ENCODE assay signal across 1 cellular context in the genomic region with DNA sequence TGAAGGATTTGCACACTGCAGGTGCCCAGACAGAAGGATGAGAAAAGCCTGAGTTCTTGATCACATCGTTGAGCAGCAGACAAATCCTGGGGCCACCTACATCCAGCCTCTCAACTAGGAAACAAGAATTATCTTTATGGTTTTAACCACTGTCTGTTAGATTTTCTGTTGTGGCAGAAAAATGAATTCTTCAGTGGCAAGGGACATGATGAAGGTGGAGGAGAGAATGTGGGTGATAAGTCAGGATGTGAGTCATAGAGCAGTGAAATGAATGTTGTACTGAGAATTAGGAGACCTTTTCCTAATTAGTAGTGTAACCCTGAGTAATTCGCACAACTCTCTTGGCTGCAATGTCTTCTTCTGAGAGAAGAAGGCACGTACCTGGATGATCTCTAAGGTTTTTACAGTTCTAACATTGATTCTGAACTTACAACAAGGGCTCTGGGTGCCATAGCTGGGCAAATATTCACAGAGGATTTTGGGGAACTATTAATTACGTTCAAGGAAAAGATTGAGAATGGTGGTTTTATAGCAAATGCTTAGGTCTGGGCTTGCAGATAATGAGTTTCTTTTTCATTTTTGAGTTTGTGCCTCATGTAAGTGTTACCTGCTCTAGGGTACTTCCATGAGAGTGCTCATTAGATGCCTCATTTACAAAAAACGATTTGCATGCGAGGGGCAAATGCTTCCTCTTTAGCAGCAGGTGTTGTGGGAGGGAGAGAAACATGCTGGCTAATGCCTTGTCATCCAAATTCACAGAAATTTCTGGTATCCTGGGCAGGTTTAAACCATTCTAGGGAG.
TF ChIP-seq lines count a peak whose summit lies in the region.

No MANE protein-coding gene starts in this region.

TF ChIP-seq in GM12878, 131 proteins besides CTCF, POLR2A, EP300 and RAD21 (continued from another document and continues in another):
- TF ChIP-seq, protein P1, sequence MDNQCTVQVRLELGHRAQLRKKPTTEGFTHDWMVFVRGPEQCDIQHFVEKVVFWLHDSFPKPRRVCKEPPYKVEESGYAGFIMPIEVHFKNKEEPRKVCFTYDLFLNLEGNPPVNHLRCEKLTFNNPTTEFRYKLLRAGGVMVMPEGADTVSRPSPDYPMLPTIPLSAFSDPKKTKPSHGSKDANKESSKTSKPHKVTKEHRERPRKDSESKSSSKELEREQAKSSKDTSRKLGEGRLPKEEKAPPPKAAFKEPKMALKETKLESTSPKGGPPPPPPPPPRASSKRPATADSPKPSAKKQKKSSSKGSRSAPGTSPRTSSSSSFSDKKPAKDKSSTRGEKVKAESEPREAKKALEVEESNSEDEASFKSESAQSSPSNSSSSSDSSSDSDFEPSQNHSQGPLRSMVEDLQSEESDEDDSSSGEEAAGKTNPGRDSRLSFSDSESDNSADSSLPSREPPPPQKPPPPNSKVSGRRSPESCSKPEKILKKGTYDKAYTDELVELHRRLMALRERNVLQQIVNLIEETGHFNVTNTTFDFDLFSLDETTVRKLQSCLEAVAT (IDR thresholded peaks at IDR 0.05): no peak; the same call in 1 of the 2 replicates
- TF ChIP-seq IKZF1 (conservative IDR thresholded peaks at IDR 0.05): peak; percentile 88
- peak; percentile 84 for TF ChIP-seq RUNX3 (IDR thresholded peaks at IDR 0.05; ENCODE audit: low read length)
- TF ChIP-seq NFYA (IDR thresholded peaks at IDR 0.05; ENCODE audit: borderline replicate concordance, low read depth, low read length): no peak
- TF ChIP-seq DPF2 (IDR thresholded peaks at IDR 0.05): peak; percentile 90
- TF ChIP-seq POU2F2 (IDR thresholded peaks at IDR 0.05; ENCODE audit: borderline replicate concordance, low read depth, low read length): peak; percentile 90; the same call in 2 of the 3 replicates
- TF ChIP-seq, protein P2, sequence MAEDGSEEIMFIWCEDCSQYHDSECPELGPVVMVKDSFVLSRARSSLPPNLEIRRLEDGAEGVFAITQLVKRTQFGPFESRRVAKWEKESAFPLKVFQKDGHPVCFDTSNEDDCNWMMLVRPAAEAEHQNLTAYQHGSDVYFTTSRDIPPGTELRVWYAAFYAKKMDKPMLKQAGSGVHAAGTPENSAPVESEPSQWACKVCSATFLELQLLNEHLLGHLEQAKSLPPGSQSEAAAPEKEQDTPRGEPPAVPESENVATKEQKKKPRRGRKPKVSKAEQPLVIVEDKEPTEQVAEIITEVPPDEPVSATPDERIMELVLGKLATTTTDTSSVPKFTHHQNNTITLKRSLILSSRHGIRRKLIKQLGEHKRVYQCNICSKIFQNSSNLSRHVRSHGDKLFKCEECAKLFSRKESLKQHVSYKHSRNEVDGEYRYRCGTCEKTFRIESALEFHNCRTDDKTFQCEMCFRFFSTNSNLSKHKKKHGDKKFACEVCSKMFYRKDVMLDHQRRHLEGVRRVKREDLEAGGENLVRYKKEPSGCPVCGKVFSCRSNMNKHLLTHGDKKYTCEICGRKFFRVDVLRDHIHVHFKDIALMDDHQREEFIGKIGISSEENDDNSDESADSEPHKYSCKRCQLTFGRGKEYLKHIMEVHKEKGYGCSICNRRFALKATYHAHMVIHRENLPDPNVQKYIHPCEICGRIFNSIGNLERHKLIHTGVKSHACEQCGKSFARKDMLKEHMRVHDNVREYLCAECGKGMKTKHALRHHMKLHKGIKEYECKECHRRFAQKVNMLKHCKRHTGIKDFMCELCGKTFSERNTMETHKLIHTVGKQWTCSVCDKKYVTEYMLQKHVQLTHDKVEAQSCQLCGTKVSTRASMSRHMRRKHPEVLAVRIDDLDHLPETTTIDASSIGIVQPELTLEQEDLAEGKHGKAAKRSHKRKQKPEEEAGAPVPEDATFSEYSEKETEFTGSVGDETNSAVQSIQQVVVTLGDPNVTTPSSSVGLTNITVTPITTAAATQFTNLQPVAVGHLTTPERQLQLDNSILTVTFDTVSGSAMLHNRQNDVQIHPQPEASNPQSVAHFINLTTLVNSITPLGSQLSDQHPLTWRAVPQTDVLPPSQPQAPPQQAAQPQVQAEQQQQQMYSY (CRISPR knock-in tag; IDR thresholded peaks at IDR 0.05): no peak
- TF ChIP-seq, protein P3, sequence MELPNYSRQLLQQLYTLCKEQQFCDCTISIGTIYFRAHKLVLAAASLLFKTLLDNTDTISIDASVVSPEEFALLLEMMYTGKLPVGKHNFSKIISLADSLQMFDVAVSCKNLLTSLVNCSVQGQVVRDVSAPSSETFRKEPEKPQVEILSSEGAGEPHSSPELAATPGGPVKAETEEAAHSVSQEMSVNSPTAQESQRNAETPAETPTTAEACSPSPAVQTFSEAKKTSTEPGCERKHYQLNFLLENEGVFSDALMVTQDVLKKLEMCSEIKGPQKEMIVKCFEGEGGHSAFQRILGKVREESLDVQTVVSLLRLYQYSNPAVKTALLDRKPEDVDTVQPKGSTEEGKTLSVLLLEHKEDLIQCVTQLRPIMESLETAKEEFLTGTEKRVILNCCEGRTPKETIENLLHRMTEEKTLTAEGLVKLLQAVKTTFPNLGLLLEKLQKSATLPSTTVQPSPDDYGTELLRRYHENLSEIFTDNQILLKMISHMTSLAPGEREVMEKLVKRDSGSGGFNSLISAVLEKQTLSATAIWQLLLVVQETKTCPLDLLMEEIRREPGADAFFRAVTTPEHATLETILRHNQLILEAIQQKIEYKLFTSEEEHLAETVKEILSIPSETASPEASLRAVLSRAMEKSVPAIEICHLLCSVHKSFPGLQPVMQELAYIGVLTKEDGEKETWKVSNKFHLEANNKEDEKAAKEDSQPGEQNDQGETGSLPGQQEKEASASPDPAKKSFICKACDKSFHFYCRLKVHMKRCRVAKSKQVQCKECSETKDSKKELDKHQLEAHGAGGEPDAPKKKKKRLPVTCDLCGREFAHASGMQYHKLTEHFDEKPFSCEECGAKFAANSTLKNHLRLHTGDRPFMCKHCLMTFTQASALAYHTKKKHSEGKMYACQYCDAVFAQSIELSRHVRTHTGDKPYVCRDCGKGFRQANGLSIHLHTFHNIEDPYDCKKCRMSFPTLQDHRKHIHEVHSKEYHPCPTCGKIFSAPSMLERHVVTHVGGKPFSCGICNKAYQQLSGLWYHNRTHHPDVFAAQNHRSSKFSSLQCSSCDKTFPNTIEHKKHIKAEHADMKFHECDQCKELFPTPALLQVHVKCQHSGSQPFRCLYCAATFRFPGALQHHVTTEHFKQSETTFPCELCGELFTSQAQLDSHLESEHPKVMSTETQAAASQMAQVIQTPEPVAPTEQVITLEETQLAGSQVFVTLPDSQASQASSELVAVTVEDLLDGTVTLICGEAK (IDR thresholded peaks at IDR 0.05; ENCODE audit: borderline replicate concordance): no peak
- TF ChIP-seq, protein P4, sequence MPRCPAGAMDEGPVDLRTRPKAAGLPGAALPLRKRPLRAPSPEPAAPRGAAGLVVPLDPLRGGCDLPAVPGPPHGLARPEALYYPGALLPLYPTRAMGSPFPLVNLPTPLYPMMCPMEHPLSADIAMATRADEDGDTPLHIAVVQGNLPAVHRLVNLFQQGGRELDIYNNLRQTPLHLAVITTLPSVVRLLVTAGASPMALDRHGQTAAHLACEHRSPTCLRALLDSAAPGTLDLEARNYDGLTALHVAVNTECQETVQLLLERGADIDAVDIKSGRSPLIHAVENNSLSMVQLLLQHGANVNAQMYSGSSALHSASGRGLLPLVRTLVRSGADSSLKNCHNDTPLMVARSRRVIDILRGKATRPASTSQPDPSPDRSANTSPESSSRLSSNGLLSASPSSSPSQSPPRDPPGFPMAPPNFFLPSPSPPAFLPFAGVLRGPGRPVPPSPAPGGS (IDR thresholded peaks at IDR 0.05; ENCODE audit: borderline replicate concordance, insufficient read depth, low read depth, low read length, poor library complexity, severe bottlenecking): no peak
- TF ChIP-seq, protein P5, sequence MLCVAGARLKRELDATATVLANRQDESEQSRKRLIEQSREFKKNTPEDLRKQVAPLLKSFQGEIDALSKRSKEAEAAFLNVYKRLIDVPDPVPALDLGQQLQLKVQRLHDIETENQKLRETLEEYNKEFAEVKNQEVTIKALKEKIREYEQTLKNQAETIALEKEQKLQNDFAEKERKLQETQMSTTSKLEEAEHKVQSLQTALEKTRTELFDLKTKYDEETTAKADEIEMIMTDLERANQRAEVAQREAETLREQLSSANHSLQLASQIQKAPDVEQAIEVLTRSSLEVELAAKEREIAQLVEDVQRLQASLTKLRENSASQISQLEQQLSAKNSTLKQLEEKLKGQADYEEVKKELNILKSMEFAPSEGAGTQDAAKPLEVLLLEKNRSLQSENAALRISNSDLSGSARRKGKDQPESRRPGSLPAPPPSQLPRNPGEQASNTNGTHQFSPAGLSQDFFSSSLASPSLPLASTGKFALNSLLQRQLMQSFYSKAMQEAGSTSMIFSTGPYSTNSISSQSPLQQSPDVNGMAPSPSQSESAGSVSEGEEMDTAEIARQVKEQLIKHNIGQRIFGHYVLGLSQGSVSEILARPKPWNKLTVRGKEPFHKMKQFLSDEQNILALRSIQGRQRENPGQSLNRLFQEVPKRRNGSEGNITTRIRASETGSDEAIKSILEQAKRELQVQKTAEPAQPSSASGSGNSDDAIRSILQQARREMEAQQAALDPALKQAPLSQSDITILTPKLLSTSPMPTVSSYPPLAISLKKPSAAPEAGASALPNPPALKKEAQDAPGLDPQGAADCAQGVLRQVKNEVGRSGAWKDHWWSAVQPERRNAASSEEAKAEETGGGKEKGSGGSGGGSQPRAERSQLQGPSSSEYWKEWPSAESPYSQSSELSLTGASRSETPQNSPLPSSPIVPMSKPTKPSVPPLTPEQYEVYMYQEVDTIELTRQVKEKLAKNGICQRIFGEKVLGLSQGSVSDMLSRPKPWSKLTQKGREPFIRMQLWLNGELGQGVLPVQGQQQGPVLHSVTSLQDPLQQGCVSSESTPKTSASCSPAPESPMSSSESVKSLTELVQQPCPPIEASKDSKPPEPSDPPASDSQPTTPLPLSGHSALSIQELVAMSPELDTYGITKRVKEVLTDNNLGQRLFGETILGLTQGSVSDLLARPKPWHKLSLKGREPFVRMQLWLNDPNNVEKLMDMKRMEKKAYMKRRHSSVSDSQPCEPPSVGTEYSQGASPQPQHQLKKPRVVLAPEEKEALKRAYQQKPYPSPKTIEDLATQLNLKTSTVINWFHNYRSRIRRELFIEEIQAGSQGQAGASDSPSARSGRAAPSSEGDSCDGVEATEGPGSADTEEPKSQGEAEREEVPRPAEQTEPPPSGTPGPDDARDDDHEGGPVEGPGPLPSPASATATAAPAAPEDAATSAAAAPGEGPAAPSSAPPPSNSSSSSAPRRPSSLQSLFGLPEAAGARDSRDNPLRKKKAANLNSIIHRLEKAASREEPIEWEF (IDR thresholded peaks at IDR 0.05; ENCODE audit: insufficient replicate concordance, low read depth, low read length): no peak
- TF ChIP-seq, protein P6, sequence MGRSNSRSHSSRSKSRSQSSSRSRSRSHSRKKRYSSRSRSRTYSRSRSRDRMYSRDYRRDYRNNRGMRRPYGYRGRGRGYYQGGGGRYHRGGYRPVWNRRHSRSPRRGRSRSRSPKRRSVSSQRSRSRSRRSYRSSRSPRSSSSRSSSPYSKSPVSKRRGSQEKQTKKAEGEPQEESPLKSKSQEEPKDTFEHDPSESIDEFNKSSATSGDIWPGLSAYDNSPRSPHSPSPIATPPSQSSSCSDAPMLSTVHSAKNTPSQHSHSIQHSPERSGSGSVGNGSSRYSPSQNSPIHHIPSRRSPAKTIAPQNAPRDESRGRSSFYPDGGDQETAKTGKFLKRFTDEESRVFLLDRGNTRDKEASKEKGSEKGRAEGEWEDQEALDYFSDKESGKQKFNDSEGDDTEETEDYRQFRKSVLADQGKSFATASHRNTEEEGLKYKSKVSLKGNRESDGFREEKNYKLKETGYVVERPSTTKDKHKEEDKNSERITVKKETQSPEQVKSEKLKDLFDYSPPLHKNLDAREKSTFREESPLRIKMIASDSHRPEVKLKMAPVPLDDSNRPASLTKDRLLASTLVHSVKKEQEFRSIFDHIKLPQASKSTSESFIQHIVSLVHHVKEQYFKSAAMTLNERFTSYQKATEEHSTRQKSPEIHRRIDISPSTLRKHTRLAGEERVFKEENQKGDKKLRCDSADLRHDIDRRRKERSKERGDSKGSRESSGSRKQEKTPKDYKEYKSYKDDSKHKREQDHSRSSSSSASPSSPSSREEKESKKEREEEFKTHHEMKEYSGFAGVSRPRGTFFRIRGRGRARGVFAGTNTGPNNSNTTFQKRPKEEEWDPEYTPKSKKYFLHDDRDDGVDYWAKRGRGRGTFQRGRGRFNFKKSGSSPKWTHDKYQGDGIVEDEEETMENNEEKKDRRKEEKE (IDR thresholded peaks at IDR 0.05): no peak
- peak; percentile 77 for TF ChIP-seq BMI1 (IDR thresholded peaks at IDR 0.05; ENCODE audit: borderline replicate concordance)
- peak; percentile 91 for TF ChIP-seq IRF4 (IDR thresholded peaks at IDR 0.05; ENCODE audit: low read depth, low read length)
- peak; percentile 7 for TF ChIP-seq MEF2B (IDR thresholded peaks at IDR 0.05; ENCODE audit: partially characterized antibody, poor library complexity, severe bottlenecking)
- TF ChIP-seq JUND (IDR thresholded peaks at IDR 0.05; ENCODE audit: low read depth, low read length): peak; percentile 31; the same call in 1 of the 2 replicates
- TF ChIP-seq, protein P7, sequence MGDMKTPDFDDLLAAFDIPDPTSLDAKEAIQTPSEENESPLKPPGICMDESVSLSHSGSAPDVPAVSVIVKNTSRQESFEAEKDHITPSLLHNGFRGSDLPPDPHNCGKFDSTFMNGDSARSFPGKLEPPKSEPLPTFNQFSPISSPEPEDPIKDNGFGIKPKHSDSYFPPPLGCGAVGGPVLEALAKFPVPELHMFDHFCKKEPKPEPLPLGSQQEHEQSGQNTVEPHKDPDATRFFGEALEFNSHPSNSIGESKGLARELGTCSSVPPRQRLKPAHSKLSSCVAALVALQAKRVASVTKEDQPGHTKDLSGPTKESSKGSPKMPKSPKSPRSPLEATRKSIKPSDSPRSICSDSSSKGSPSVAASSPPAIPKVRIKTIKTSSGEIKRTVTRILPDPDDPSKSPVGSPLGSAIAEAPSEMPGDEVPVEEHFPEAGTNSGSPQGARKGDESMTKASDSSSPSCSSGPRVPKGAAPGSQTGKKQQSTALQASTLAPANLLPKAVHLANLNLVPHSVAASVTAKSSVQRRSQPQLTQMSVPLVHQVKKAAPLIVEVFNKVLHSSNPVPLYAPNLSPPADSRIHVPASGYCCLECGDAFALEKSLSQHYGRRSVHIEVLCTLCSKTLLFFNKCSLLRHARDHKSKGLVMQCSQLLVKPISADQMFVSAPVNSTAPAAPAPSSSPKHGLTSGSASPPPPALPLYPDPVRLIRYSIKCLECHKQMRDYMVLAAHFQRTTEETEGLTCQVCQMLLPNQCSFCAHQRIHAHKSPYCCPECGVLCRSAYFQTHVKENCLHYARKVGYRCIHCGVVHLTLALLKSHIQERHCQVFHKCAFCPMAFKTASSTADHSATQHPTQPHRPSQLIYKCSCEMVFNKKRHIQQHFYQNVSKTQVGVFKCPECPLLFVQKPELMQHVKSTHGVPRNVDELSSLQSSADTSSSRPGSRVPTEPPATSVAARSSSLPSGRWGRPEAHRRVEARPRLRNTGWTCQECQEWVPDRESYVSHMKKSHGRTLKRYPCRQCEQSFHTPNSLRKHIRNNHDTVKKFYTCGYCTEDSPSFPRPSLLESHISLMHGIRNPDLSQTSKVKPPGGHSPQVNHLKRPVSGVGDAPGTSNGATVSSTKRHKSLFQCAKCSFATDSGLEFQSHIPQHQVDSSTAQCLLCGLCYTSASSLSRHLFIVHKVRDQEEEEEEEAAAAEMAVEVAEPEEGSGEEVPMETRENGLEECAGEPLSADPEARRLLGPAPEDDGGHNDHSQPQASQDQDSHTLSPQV (IDR thresholded peaks at IDR 0.05): no peak
- no peak for TF ChIP-seq ZZZ3 (IDR thresholded peaks at IDR 0.05; ENCODE audit: control insufficient read depth, insufficient read length, low read depth)
- no peak for TF ChIP-seq TARDBP (IDR thresholded peaks at IDR 0.05; ENCODE audit: borderline replicate concordance)
- no peak for TF ChIP-seq WRNIP1 (IDR thresholded peaks at IDR 0.05; ENCODE audit: borderline replicate concordance, low read depth, low read length)
- no peak for TF ChIP-seq MYB (IDR thresholded peaks at IDR 0.05; ENCODE audit: borderline replicate concordance, low read depth, low read length)
- no peak for TF ChIP-seq BRCA1 (IDR thresholded peaks at IDR 0.05; ENCODE audit: low read depth, low read length)
- TF ChIP-seq POLR2AphosphoS2 (IDR thresholded peaks at IDR 0.05; ENCODE audit: low read depth, low read length): no peak
- TF ChIP-seq SPI1 (IDR thresholded peaks at IDR 0.05; ENCODE audit: borderline replicate concordance, insufficient read depth, low read depth, low read length): no peak
- TF ChIP-seq ATF7 (IDR thresholded peaks at IDR 0.05; ENCODE audit: low read depth): peak; percentile 76
